1 cellular context compared by ENCODE assay signal in the genomic region with DNA sequence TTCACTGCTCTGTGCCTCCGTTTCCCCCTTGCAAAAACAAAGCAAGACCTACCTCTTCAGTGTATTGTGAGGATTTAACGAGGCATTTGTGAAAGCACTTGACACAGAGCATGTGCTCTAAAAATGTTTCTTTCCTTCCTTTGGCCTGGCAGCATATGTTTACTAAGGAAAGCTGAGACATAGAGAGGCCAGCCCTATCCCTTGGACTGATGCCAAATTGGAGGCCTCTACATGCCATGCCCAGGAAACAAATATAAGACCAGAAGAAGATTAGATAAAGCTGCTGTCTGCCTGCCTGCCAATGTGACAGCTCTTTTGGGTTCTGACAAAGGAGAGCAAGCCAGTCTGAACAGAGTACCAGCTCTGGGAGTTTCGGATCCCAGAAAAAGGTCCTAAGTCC.
TF ChIP-seq lines count a peak whose summit lies in the region.

No MANE protein-coding gene starts in this region.

TF ChIP-seq in SK-N-SH treated with all-trans-retinoic acid at 6 μM for 48 hours, 23 proteins besides CTCF, POLR2A, EP300 and RAD21 (continued from another document):
- TF ChIP-seq CREB5 (CRISPR knock-in tag; IDR thresholded peaks at IDR 0.05; ENCODE audit: low read depth) (no peak), ZNF8 (CRISPR knock-in tag; IDR thresholded peaks at IDR 0.05) (no peak)
TF ChIP-seq in SK-N-SH treated with all-trans-retinoic acid at 6 μM for 48 hours: peak in this region for 0.
